1 cellular context compared by ENCODE assay signal in the genomic region with DNA sequence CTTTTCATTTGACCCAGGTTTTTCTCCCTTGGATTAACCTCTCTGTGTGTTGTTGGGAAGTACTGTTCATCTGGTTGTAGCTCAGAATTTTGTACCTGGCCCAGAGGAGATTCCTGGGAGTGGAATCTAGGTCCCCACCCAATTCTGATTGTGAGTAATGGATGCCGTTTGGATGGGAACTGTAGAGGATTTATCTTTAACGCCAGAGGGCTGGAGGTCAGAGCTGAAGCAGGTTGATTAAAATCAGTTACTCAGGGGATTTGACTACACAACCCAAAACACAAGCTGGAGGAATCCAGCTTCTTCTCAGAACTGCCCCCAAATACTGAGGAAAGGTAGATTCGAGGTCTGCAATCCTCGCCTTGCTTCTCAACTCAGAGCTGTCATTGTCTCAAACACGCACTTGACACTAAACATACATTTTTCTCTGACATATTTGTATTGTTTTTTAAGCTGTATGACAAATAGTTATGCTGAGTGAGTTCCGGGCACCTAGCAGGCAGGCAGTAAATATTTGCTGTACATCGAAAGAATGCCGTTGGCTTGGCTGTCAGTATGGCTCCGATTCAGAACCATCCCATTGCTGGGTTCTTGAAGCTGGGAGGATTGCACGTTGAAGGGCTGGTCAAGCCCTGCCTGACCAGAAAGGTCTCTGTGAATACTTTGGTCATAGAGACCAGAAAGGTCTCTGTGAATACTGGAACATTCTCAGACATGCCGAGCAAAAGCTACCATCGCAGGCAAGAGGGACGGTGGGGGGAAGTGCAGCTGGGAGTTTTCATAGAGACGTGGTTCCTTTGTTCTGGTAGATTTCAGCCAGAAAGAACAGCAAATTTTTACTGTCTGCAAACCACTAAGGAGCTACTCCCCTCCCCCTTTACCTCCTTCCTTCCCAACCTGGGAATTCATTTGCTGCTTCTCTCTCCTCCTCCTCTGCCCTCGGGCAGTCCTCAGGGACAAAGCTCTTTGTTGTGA.
TF ChIP-seq lines count a peak whose summit lies in the region.

No MANE protein-coding gene starts in this region.

TF ChIP-seq in HepG2, 621 proteins besides CTCF, POLR2A, EP300 and RAD21 (continued from another document and continues in another):
- TF ChIP-seq, protein P1, sequence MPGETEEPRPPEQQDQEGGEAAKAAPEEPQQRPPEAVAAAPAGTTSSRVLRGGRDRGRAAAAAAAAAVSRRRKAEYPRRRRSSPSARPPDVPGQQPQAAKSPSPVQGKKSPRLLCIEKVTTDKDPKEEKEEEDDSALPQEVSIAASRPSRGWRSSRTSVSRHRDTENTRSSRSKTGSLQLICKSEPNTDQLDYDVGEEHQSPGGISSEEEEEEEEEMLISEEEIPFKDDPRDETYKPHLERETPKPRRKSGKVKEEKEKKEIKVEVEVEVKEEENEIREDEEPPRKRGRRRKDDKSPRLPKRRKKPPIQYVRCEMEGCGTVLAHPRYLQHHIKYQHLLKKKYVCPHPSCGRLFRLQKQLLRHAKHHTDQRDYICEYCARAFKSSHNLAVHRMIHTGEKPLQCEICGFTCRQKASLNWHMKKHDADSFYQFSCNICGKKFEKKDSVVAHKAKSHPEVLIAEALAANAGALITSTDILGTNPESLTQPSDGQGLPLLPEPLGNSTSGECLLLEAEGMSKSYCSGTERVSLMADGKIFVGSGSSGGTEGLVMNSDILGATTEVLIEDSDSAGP (CRISPR knock-in tag; IDR thresholded peaks at IDR 0.05; ENCODE audit: borderline replicate concordance), result no peak
- TF ChIP-seq SMARCE1 (IDR thresholded peaks at IDR 0.05; ENCODE audit: borderline replicate concordance), result no peak
- TF ChIP-seq ZNF574 (CRISPR knock-in tag; IDR thresholded peaks at IDR 0.05), result 0 out of 2 replicates have a peak, but pooled peaks have one; percentile 4
- TF ChIP-seq ZNF33A (CRISPR knock-in tag; IDR thresholded peaks at IDR 0.05; ENCODE audit: borderline replicate concordance), result no peak
- TF ChIP-seq MED8 (CRISPR knock-in tag; IDR thresholded peaks at IDR 0.05; ENCODE audit: insufficient replicate concordance), result no peak
- TF ChIP-seq DDIT3 (CRISPR knock-in tag; IDR thresholded peaks at IDR 0.05), result no peak
- no peak for TF ChIP-seq ZNF280D (CRISPR knock-in tag; IDR thresholded peaks at IDR 0.05)
- TF ChIP-seq ZNF891 (CRISPR knock-in tag; IDR thresholded peaks at IDR 0.05), result no peak
- TF ChIP-seq SNAPC4 (CRISPR knock-in tag; IDR thresholded peaks at IDR 0.05), result no peak
- TF ChIP-seq, protein P2, sequence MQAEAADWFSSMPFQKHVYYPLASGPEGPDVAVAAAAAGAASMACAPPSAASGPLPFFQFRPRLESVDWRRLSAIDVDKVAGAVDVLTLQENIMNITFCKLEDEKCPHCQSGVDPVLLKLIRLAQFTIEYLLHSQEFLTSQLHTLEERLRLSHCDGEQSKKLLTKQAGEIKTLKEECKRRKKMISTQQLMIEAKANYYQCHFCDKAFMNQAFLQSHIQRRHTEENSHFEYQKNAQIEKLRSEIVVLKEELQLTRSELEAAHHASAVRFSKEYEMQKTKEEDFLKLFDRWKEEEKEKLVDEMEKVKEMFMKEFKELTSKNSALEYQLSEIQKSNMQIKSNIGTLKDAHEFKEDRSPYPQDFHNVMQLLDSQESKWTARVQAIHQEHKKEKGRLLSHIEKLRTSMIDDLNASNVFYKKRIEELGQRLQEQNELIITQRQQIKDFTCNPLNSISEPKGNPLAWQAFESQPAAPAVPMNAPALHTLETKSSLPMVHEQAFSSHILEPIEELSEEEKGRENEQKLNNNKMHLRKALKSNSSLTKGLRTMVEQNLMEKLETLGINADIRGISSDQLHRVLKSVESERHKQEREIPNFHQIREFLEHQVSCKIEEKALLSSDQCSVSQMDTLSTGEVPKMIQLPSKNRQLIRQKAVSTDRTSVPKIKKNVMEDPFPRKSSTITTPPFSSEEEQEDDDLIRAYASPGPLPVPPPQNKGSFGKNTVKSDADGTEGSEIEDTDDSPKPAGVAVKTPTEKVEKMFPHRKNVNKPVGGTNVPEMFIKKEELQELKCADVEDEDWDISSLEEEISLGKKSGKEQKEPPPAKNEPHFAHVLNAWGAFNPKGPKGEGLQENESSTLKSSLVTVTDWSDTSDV (CRISPR knock-in tag; IDR thresholded peaks at IDR 0.05), result no peak
- no peak for TF ChIP-seq ZBTB21 (CRISPR knock-in tag; IDR thresholded peaks at IDR 0.05)
- TF ChIP-seq YY1 (IDR thresholded peaks at IDR 0.05; ENCODE audit: insufficient read depth, insufficient replicate concordance, low read depth, low read length), result no peak
- TF ChIP-seq ZNF75D (CRISPR knock-in tag; IDR thresholded peaks at IDR 0.05; ENCODE audit: borderline replicate concordance), result no peak
- TF ChIP-seq ZNF280B (CRISPR knock-in tag; IDR thresholded peaks at IDR 0.05; ENCODE audit: borderline replicate concordance), result no peak
- TF ChIP-seq IRF2 (CRISPR knock-in tag; IDR thresholded peaks at IDR 0.05), result no peak
- no peak for TF ChIP-seq ZNF577 (CRISPR knock-in tag; IDR thresholded peaks at IDR 0.05; ENCODE audit: borderline replicate concordance, low read depth)
- TF ChIP-seq, protein P3, sequence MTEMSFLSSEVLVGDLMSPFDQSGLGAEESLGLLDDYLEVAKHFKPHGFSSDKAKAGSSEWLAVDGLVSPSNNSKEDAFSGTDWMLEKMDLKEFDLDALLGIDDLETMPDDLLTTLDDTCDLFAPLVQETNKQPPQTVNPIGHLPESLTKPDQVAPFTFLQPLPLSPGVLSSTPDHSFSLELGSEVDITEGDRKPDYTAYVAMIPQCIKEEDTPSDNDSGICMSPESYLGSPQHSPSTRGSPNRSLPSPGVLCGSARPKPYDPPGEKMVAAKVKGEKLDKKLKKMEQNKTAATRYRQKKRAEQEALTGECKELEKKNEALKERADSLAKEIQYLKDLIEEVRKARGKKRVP (CRISPR knock-in tag; IDR thresholded peaks at IDR 0.05), result no peak
- TF ChIP-seq ZNF607 (CRISPR knock-in tag; IDR thresholded peaks at IDR 0.05; ENCODE audit: borderline replicate concordance), result no peak
- 0 out of 2 replicates have a peak, but pooled peaks have one; percentile 28 for TF ChIP-seq HDAC2 (CRISPR knock-in tag; IDR thresholded peaks at IDR 0.05)
- TF ChIP-seq ZC3H13 (CRISPR knock-in tag; IDR thresholded peaks at IDR 0.05), result no peak
- TF ChIP-seq CBX2 (IDR thresholded peaks at IDR 0.05; ENCODE audit: low read depth, low read length), result no peak
- TF ChIP-seq CBX2 (CRISPR knock-in tag; IDR thresholded peaks at IDR 0.05; ENCODE audit: low read depth), result no peak
- 0 out of 2 replicates have a peak, but pooled peaks have one; percentile 7 for TF ChIP-seq SSRP1 (CRISPR knock-in tag; IDR thresholded peaks at IDR 0.05)
- peak; percentile 75; the same call in 1 of the 2 replicates for TF ChIP-seq TBX3 (IDR thresholded peaks at IDR 0.05; ENCODE audit: borderline replicate concordance)
- no peak for TF ChIP-seq FOXK1 (CRISPR knock-in tag; IDR thresholded peaks at IDR 0.05; ENCODE audit: borderline replicate concordance, low read depth)
- TF ChIP-seq ZNF264 (CRISPR knock-in tag; IDR thresholded peaks at IDR 0.05), result no peak
- TF ChIP-seq ELF3 (CRISPR knock-in tag; IDR thresholded peaks at IDR 0.05), result no peak
- TF ChIP-seq SMC3 (IDR thresholded peaks at IDR 0.05; ENCODE audit: low read length), result no peak
- TF ChIP-seq RNF219 (CRISPR knock-in tag; IDR thresholded peaks at IDR 0.05), result no peak
- no peak for TF ChIP-seq TGIF2 (CRISPR knock-in tag; IDR thresholded peaks at IDR 0.05)
- TF ChIP-seq ZFP82 (CRISPR knock-in tag; IDR thresholded peaks at IDR 0.05; ENCODE audit: borderline replicate concordance), result no peak
- TF ChIP-seq MZF1 (CRISPR knock-in tag; IDR thresholded peaks at IDR 0.05; ENCODE audit: borderline replicate concordance), result no peak
